Comparison of ENCODE assay signal across 8 cellular contexts in genomic region chr6:36196880-36197548, GRCh38.
DNase-seq lines count a peak whose midpoint lies in the region; ATAC-seq and TF ChIP-seq lines count a peak whose summit lies in the region.

No MANE protein-coding gene starts in this region.

- DNase-seq in DMS153 treated with DMSO at 0.1 percent for 48 hours (lab: John Stamatoyannopoulos, UW; ENCODE audit: unreplicated experiment): peak; percentile 58
- DNase-seq in OCI-M2 (lab: John Stamatoyannopoulos, UW; ENCODE audit: unreplicated experiment): peak; percentile 98
- DNase-seq in activated T-cell treated with anti-CD3 and anti-CD28 coated beads, Interleukin-2, amount 50 U/mL, for 1 hour: peak; percentile 99
- DNase-seq in erythroblast (lab: John Stamatoyannopoulos, UW): peak; percentile 99 to 100
- peak; percentile 99 for DNase-seq in stimulated activated CD8-positive, alpha-beta memory T cell treated with anti-CD3 and anti-CD28 coated beads, Interleukin-4, amount 100 ng/mL, for 4 hours (ENCODE audit: low read depth in 2 of 2, low spot score in 1 of 2)

- no peaks in the 10 kb centered on the region for H3K9me3 ChIP-seq in mucosa of rectum (ENCODE audit: control insufficient read depth in 2 of 2, low read length in 2 of 2)

- H3K27me3 ChIP-seq in mucosa of rectum (ENCODE audit: control insufficient read depth in 2 of 2, insufficient read depth in 2 of 2, low read length in 2 of 2): no peaks in the 10 kb centered on the region

- no peak for TF ChIP-seq EP300 in Ishikawa (IDR thresholded peaks at IDR 0.05; ENCODE audit: borderline replicate concordance)

- TF ChIP-seq POLR2A in erythroblast (IDR thresholded peaks at IDR 0.05; ENCODE audit: low read length): peak; percentile 60

- TF ChIP-seq RAD21 in Ishikawa (IDR thresholded peaks at IDR 0.05; ENCODE audit: low read depth): no peak

- H3K27ac ChIP-seq in mucosa of rectum (ENCODE audit: low read depth in 2 of 2, low read length in 2 of 2): peak overlapping the region; percentile 90 to 91

- H3K9ac ChIP-seq in mucosa of rectum (ENCODE audit: low read depth in 1 of 2, low read length in 2 of 2): peak overlapping the region; percentile 61 to 87

- H3K4me3 ChIP-seq in mucosa of rectum (ENCODE audit: low read length in 2 of 2): peak overlapping the region; percentile 67 to 87

- ATAC-seq in GM21619 (IDR thresholded peaks at IDR 0.05; ENCODE audit: unreplicated experiment): peak; percentile 90

- peaks cover 20 to 21% of the 10 kb centered on the region in 2 donors for H3K36me3 ChIP-seq in mucosa of rectum (ENCODE audit: control insufficient read depth in 2 of 2, insufficient read depth in 2 of 2, low read length in 2 of 2)

- peaks cover 7 to 10% of the 10 kb centered on the region in 2 donors for H3K4me1 ChIP-seq in mucosa of rectum (ENCODE audit: control insufficient read depth in 2 of 2, insufficient read depth in 2 of 2, low read length in 2 of 2)

TF ChIP-seq in Ishikawa, 13 proteins besides CTCF, POLR2A, EP300 and RAD21:
- TF ChIP-seq MAX (IDR thresholded peaks at IDR 0.05) (no peak; the same call in 1 of the 2 replicates), REST (IDR thresholded peaks at IDR 0.05; ENCODE audit: low read depth) (no peak), TAF1 (IDR thresholded peaks at IDR 0.05; ENCODE audit: low read depth) (peak; percentile 84), CREB1 (IDR thresholded peaks at IDR 0.05; ENCODE audit: low read depth) (peak; percentile 62), TCF12 (IDR thresholded peaks at IDR 0.05; ENCODE audit: low read depth) (no peak), EGR1 (IDR thresholded peaks at IDR 0.05) (peak; percentile 63), CEBPB (IDR thresholded peaks at IDR 0.05) (no peak), YY1 (IDR thresholded peaks at IDR 0.05; ENCODE audit: low read depth) (peak; percentile 93), NFIC (IDR thresholded peaks at IDR 0.05) (no peak), ZBTB7A (IDR thresholded peaks at IDR 0.05; ENCODE audit: low read depth) (no peak; the same call in 1 of the 2 replicates), TEAD4 (IDR thresholded peaks at IDR 0.05) (peak; percentile 43; the same call in 1 of the 2 replicates), FOXM1 (IDR thresholded peaks at IDR 0.05; ENCODE audit: borderline replicate concordance, low read depth) (no peak), USF1 (IDR thresholded peaks at IDR 0.05) (no peak)

Comparison
In these comparisons a context has a peak if more than half of its experiments do, and no peak if none do; other contexts are left out.
1. Peak in every context shown above with its lines: DNase-seq, ATAC-seq, H3K4me3 ChIP-seq and H3K27ac ChIP-seq.